Comparison of ENCODE assay signal across 7 cellular contexts in the genomic region with DNA sequence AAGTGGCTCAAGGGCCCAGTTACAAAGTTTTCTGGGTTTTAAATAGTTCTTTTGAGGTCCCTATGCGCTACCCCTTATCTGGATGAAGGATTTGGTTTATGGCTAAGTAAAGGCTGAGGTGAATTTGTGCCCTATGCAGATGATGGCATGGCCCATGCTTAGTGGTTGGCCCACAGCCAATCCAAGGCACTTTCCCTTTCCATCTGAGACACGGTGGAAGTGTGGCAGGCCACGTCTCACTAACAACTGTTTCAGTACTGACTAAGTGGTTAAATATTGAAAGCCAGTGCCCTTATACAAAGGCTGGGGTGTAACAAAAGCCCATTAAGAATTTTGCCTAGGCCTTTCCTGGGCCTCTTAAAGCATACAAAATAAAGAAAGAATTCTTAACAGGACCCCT.
DNase-seq lines count a peak whose midpoint lies in the region; ATAC-seq, FAIRE-seq and TF ChIP-seq lines count a peak whose summit lies in the region.
"Not testable (repeated sequence)": the region's sequence is repeated elsewhere in the genome, so short reads cannot be mapped to it uniquely, and the experiment has no call there.

No MANE protein-coding gene starts in this region.

- SMC1A ChIA-PET in GM12878 (lab: Charles Lee; ENCODE audit: uncharacterized antibody, unreplicated experiment) = not testable (repeated sequence)

- WGBS in GM12878 (ENCODE audit: insufficient coverage, insufficient replicate concordance, low lambda C conversion rate, missing lambda C conversion rate) = 12% methylated on average over 3 of the region's 3 CpGs
- 21 to 50% (median 41%) methylated on average over 3 of the region's 3 CpGs for WGBS in small intestine, 3 donors

- H3K36me3 Mint-ChIP-seq in activated CD8-positive, alpha-beta T cell treated with anti-CD3 and anti-CD28 coated beads for 36 hours (ENCODE audit: low read depth) = not testable (repeated sequence)

- not testable (repeated sequence) for H3K27ac ChIP-seq in GM12878 (ENCODE audit: control insufficient read depth, insufficient read depth); small intestine (ENCODE audit: low read depth in 1 of 2, low read length in 1 of 2)

- H3K79me2 ChIP-seq in GM12878 (ENCODE audit: control insufficient read depth, insufficient read depth, low read length) = peaks cover 10% of the 10 kb centered on the region

- not testable (repeated sequence) for TF ChIP-seq POLR2A in GM12878 (IDR thresholded peaks at IDR 0.05; ENCODE audit: low read depth, low read length)

- TF ChIP-seq RAD21 in GM12878 (IDR thresholded peaks at IDR 0.05; ENCODE audit: insufficient read depth, low read depth, low read length) = not testable (repeated sequence)

- not testable (repeated sequence) for H3K36me3 ChIP-seq in GM12878 (ENCODE audit: control insufficient read depth in 2 of 2, insufficient read depth in 2 of 2, low read length in 1 of 2); small intestine (ENCODE audit: control insufficient read depth in 2 of 2, insufficient read depth in 2 of 2, low read length in 2 of 2)

- not testable (repeated sequence) for H3K9ac ChIP-seq in GM12878 (ENCODE audit: control insufficient read depth, insufficient read depth, low read length)

- not testable (repeated sequence) for H3K27ac Mint-ChIP-seq in activated CD8-positive, alpha-beta T cell treated with anti-CD3 and anti-CD28 coated beads for 36 hours

- H3K4me3 Mint-ChIP-seq in activated CD8-positive, alpha-beta T cell treated with anti-CD3 and anti-CD28 coated beads for 36 hours = not testable (repeated sequence)

- intact Hi-C loops in activated CD8-positive, alpha-beta T cell treated with anti-CD3 and anti-CD28 coated beads for 36 hours (cut with micrococcal nuclease); GM12878 (cut with micrococcal nuclease; ENCODE audit: unreplicated experiment): not testable (repeated sequence)

- RAD21 ChIA-PET in GM12878 (lab: Charles Lee; ENCODE audit: unreplicated experiment) = not testable (repeated sequence)

- H2AFZ ChIP-seq in GM12878 (ENCODE audit: control insufficient read depth, low read depth, low read length) = not testable (repeated sequence)

- not testable (repeated sequence) for BruUV-seq in GM12878 (replicated peaks; lab: Mats Ljungman, UMichigan)

- H3K27me3 Mint-ChIP-seq in activated CD8-positive, alpha-beta T cell treated with anti-CD3 and anti-CD28 coated beads for 36 hours = not testable (repeated sequence)

- not testable (repeated sequence) for H3K4me1 Mint-ChIP-seq in activated CD8-positive, alpha-beta T cell treated with anti-CD3 and anti-CD28 coated beads for 36 hours (ENCODE audit: low read depth)

- in situ Hi-C loops in Caki2 (cut with HindIII; ENCODE audit: low pct_unique_long_range_greater_than_20kb, low sequenced_read_pairs) = not testable (repeated sequence)
- in situ Hi-C loops in GM12878 (cut with MboI) = loop anchor here (25.0 kb wide), 1 partner anchor 1467 kb away; no protein-coding TSS in a partner anchor

- peak; percentile 39 for DNase-seq in Caki2 (ENCODE audit: low read depth)
- DNase-seq in HK-2 (ENCODE audit: unreplicated experiment) = peak; percentile 53
- DNase-seq in RCC 7860 (ENCODE audit: low spot score) = peak; percentile 59
- peak; percentile 47 for DNase-seq in activated CD8-positive, alpha-beta T cell treated with anti-CD3 and anti-CD28 coated beads for 36 hours
- peak; percentile 8 for DNase-seq in GM12878 (ENCODE audit: low read depth, low spot score)
- peak; percentile 1 for DNase-seq in left kidney (ENCODE audit: low read depth, low spot score)
- peak; percentile 46 for DNase-seq in small intestine

- H3K4me2 ChIP-seq in GM12878 (ENCODE audit: control insufficient read depth, insufficient read depth) = not testable (repeated sequence)

- not testable (repeated sequence) for ATAC-seq in activated CD8-positive, alpha-beta T cell treated with anti-CD3 and anti-CD28 coated beads for 36 hours
- ATAC-seq in GM12878 = peak; percentile 10

- TF ChIP-seq CTCF in activated CD8-positive, alpha-beta T cell treated with anti-CD3 and anti-CD28 coated beads for 36 hours (IDR thresholded peaks at IDR 0.05); GM12878 (IDR thresholded peaks at IDR 0.05 in 2 of 3, conservative IDR thresholded peaks at IDR 0.05 in 1 of 3; ENCODE audit: control insufficient read depth in 2 of 3, extremely low read depth in 1 of 3, insufficient read depth in 1 of 3, low read depth in 3 of 3, low read length in 3 of 3): not testable (repeated sequence)

- not testable (repeated sequence) for TF ChIP-seq EP300 in GM12878 (IDR thresholded peaks at IDR 0.05; ENCODE audit: borderline replicate concordance in 1 of 2, control insufficient read depth in 1 of 2, low read depth in 2 of 2, low read length in 2 of 2)

- CTCF ChIA-PET in activated CD8-positive, alpha-beta T cell treated with anti-CD3 and anti-CD28 coated beads for 36 hours (lab: Charles Lee); GM12878 (lab: Yijun Ruan, JAX): not testable (repeated sequence)

- H3K27me3 ChIP-seq in GM12878 (replicated peaks in 1 of 2; ENCODE audit: control insufficient read depth in 2 of 2, insufficient read depth in 2 of 2, low read length in 1 of 2); small intestine (ENCODE audit: control insufficient read depth in 2 of 2, insufficient read depth in 2 of 2, low read length in 2 of 2): not testable (repeated sequence)

- H3K9me3 ChIP-seq in GM12878 (replicated peaks; ENCODE audit: control insufficient read depth, insufficient read depth, low read length); small intestine (ENCODE audit: control insufficient read depth, low read depth): not testable (repeated sequence)

- FAIRE-seq in RCC 7860 (lab: Jason Lieb, UNC) = peak; percentile 70
- not testable (repeated sequence) for FAIRE-seq in GM12878 (lab: Jason Lieb, UNC); small intestine (lab: Jason Lieb, UNC)

- not testable (repeated sequence) for H4K20me1 ChIP-seq in GM12878 (ENCODE audit: control insufficient read depth, insufficient read depth)

- POLR2A ChIA-PET in activated CD8-positive, alpha-beta T cell treated with anti-CD3 and anti-CD28 coated beads for 36 hours (lab: Charles Lee); GM12878 (lab: Charles Lee): not testable (repeated sequence)

- not testable (repeated sequence) for H3K4me1 ChIP-seq in GM12878 (ENCODE audit: control insufficient read depth, insufficient read depth, low read length); small intestine (ENCODE audit: control insufficient read depth in 2 of 2, insufficient read depth in 1 of 2, low read depth in 1 of 2, low read length in 1 of 2)

- H3K9me3 Mint-ChIP-seq in activated CD8-positive, alpha-beta T cell treated with anti-CD3 and anti-CD28 coated beads for 36 hours = not testable (repeated sequence)

- H3K4me3 ChIP-seq in GM12878; small intestine (ENCODE audit: low read depth in 1 of 2, low read length in 2 of 2): not testable (repeated sequence)

Comparison
In these comparisons a context has a peak if more than half of its experiments do, and no peak if none do; other contexts are left out.
1. DNase-seq: peak in every context shown above with its lines; median percentile 59 in RCC 7860; 53 in HK-2; 47 in activated CD8-positive, alpha-beta T cell treated with anti-CD3 and anti-CD28 coated beads for 36 hours; 46 in small intestine; 39 in Caki2; 8 in GM12878; 1 in left kidney.